In the genomic region with DNA sequence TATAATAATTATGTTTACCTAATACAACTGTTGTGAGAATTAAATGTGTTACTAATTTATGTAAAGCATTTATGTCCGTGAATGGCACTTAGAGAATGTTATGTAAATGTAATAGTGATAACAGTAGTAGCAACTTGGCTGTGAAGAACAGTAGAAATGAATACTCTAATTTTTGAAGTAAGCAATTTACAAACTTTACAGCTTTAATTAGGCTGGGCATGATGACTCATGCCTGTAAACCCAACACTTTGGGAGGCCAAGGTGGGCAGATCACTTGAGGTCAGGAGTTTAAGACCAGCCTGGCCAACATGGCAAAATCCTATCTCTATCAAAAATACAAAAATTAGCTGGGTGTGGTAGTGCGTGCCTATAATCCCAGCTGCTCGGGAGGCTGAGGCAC, we compare ENCODE assay signal across 36 cellular contexts.
"Had no signal": no experiment of that assay in that cellular context is flagged by ENCODE, and none has a peak within 500 bp of the region (broad histone marks: within the 10 kb centered on the region; RNA-seq: fewer than 3 reads in every experiment).

No MANE protein-coding gene starts in this region.

- H3K4me3 ChIP-seq: ascending aorta, cardiac muscle cell had no signal

- ATAC-seq: activated CD8-positive, alpha-beta T cell treated with anti-CD3 and anti-CD28 coated beads for 36 hours; activated naive CD8-positive, alpha-beta T cell treated with anti-CD3 and anti-CD28 coated beads, Interleukin-2, amount 50 U/mL, for 24 hours; activated T-cell treated with anti-CD3 and anti-CD28 coated beads, Interleukin-2, amount 50 U/mL, for 4 hours had no signal

- H3K4me1 ChIP-seq: ascending aorta had no signal

- H3K9me3 Mint-ChIP-seq: activated B cell treated with CpG ODN at 0.5 μM for 24 hours; activated CD4-positive, alpha-beta memory T cell treated with anti-CD3 and anti-CD28 coated beads for 36 hours; activated CD4-positive, alpha-beta T cell treated with anti-CD3 and anti-CD28 coated beads, Interleukin-2, amount 10 ng/mL, durations not matched to agents 24 days and 14 days; activated CD8-positive, alpha-beta T cell treated with anti-CD3 and anti-CD28 coated beads for 36 hours; activated naive CD4-positive, alpha-beta T cell treated with anti-CD3 and anti-CD28 coated beads, Interleukin-2, amount 10 ng/mL, durations not matched to agents 7 days and 5 days; activated naive CD4-positive, alpha-beta T cell treated with anti-CD3 and anti-CD28 coated beads, Interleukin-2, amount 50 U/mL, for 24 hours; activated naive CD8-positive, alpha-beta T cell treated with anti-CD3 and anti-CD28 coated beads, Interleukin-2, amount 10 ng/mL, durations not matched to agents 7 days and 5 days; activated naive CD8-positive, alpha-beta T cell treated with anti-CD3 and anti-CD28 coated beads, Interleukin-2, amount 50 U/mL, for 24 hours; activated T-cell treated with anti-CD3 and anti-CD28 coated beads, Interleukin-2, amount 50 U/mL, for 4 hours; activated T-helper 2 cell treated with anti-CD3 and anti-CD28 coated beads, Interferon-gamma antibody, Interleukin-2, Interleukin-4, amounts not matched to agents 10 μg/mL and 5 μg/mL and 100 μg/mL, durations not matched to agents 14 hours and 24 hours and 36 hours; brain; central memory CD8-positive, alpha-beta T cell; T-helper 1 cell treated with Interleukin-12 subunit alpha and Interleukin-12 subunit beta and Interleukin-4 antibody, amounts not matched to agents 30 μg/mL and 1 μg/mL, for 36 hours; T-helper 2 cell treated with Interferon-gamma antibody and Interleukin-4, amounts not matched to agents 5 μg/mL and 100 μg/mL, for 36 hours had no signal

- H3K27ac ChIP-seq: ascending aorta, cardiac muscle cell, VCaP had no signal

- H3K36me3 Mint-ChIP-seq: activated CD4-positive, alpha-beta memory T cell treated with anti-CD3 and anti-CD28 coated beads for 36 hours; activated naive CD4-positive, alpha-beta T cell treated with anti-CD3 and anti-CD28 coated beads, Interleukin-2, amount 10 ng/mL, durations not matched to agents 7 days and 5 days; activated naive CD4-positive, alpha-beta T cell treated with anti-CD3 and anti-CD28 coated beads, Interleukin-2, amount 50 U/mL, for 24 hours; activated naive CD8-positive, alpha-beta T cell; activated naive CD8-positive, alpha-beta T cell treated with anti-CD3 and anti-CD28 coated beads, Interleukin-2, amount 10 ng/mL, durations not matched to agents 7 days and 5 days; brain had no signal

- H3K27ac Mint-ChIP-seq: activated B cell treated with CpG ODN at 0.5 μM for 24 hours; activated CD4-positive, alpha-beta memory T cell treated with anti-CD3 and anti-CD28 coated beads for 36 hours; activated CD4-positive, alpha-beta T cell treated with anti-CD3 and anti-CD28 coated beads, Interleukin-2, amount 10 ng/mL, durations not matched to agents 24 days and 14 days; activated CD8-positive, alpha-beta T cell treated with anti-CD3 and anti-CD28 coated beads for 36 hours; activated naive CD4-positive, alpha-beta T cell treated with anti-CD3 and anti-CD28 coated beads, Interleukin-2, amount 10 ng/mL, durations not matched to agents 7 days and 5 days; activated naive CD4-positive, alpha-beta T cell treated with anti-CD3 and anti-CD28 coated beads, Interleukin-2, amount 50 U/mL, for 24 hours; activated naive CD8-positive, alpha-beta T cell; activated naive CD8-positive, alpha-beta T cell treated with anti-CD3 and anti-CD28 coated beads, Interleukin-2, amount 10 ng/mL, durations not matched to agents 7 days and 5 days; activated naive CD8-positive, alpha-beta T cell treated with anti-CD3 and anti-CD28 coated beads, Interleukin-2, amount 50 U/mL, for 24 hours; activated T-helper 2 cell treated with anti-CD3 and anti-CD28 coated beads, Interferon-gamma antibody, Interleukin-2, Interleukin-4, amounts not matched to agents 10 μg/mL and 5 μg/mL and 100 μg/mL, durations not matched to agents 14 hours and 24 hours and 36 hours; brain; T-helper 1 cell treated with Interleukin-12 subunit alpha and Interleukin-12 subunit beta and Interleukin-4 antibody, amounts not matched to agents 30 μg/mL and 1 μg/mL, for 36 hours; T-helper 2 cell treated with Interferon-gamma antibody and Interleukin-4, amounts not matched to agents 5 μg/mL and 100 μg/mL, for 36 hours had no signal

- FAIRE-seq: bronchial epithelial cell, TTC549 had no signal

- H3K27me3 Mint-ChIP-seq: activated naive CD4-positive, alpha-beta T cell treated with anti-CD3 and anti-CD28 coated beads, Interleukin-2, amount 50 U/mL, for 24 hours; activated naive CD8-positive, alpha-beta T cell; activated naive CD8-positive, alpha-beta T cell treated with anti-CD3 and anti-CD28 coated beads, Interleukin-2, amount 50 U/mL, for 24 hours had no signal

- DNase-seq: activated B cell treated with CpG ODN at 0.5 μM for 24 hours; activated CD4-positive, alpha-beta memory T cell treated with anti-CD3 and anti-CD28 coated beads for 36 hours; activated CD4-positive, alpha-beta T cell treated with anti-CD3 and anti-CD28 coated beads for 4 hours; activated CD4-positive, alpha-beta T cell treated with anti-CD3 and anti-CD28 coated beads, Interleukin-2, amount 10 ng/mL, durations not matched to agents 24 days and 14 days; activated CD4-positive, alpha-beta T cell treated with anti-CD3 and anti-CD28 coated beads, Interleukin-2, amount 50 U/mL, for 1 hour; activated CD4-positive, alpha-beta T cell treated with anti-CD3 and anti-CD28 coated beads, Interleukin-2, amount 50 U/mL, for 4 hours; activated CD4-positive, CD25-positive, alpha-beta regulatory T cell treated with anti-CD3 and anti-CD28 coated beads, Interleukin-2, amount 50 U/mL, for 72 hours; activated CD8-positive, alpha-beta memory T cell treated with anti-CD3 and anti-CD28 coated beads, Interleukin-2, amount 50 U/mL, for 4 hours; activated CD8-positive, alpha-beta T cell treated with anti-CD3 and anti-CD28 coated beads for 36 hours; activated effector memory CD4-positive, alpha-beta T cell treated with Interleukin-2 at 50 U/mL for 16 hours; activated gamma-delta T cell; activated naive CD4-positive, alpha-beta T cell treated with anti-CD3 and anti-CD28 coated beads, Interleukin-2, amount 10 ng/mL, durations not matched to agents 7 days and 5 days; activated naive CD4-positive, alpha-beta T cell treated with Interleukin-2 at 50 U/mL for 16 hours; activated naive CD8-positive, alpha-beta T cell treated with anti-CD3 and anti-CD28 coated beads, Interleukin-2, amount 10 ng/mL, durations not matched to agents 7 days and 5 days; activated naive CD8-positive, alpha-beta T cell treated with anti-CD3 and anti-CD28 coated beads, Interleukin-2, amount 50 U/mL, for 24 hours; activated T-cell treated with anti-CD3 and anti-CD28 coated beads for 4 hours; activated T-cell treated with anti-CD3 and anti-CD28 coated beads, Interleukin-2, amount 50 U/mL, for 1 hour; activated T-cell treated with anti-CD3 and anti-CD28 coated beads, Interleukin-2, amount 50 U/mL, for 4 hours; amygdala; anterior cingulate cortex; caudate nucleus; cerebellar nuclear complex; T-helper 2 cell; T-helper 9 cell had no signal

- H3K27me3 ChIP-seq: ascending aorta, cardiac muscle cell had no signal

- H3K4me1 Mint-ChIP-seq: activated B cell treated with CpG ODN at 0.5 μM for 24 hours; activated CD4-positive, alpha-beta T cell treated with anti-CD3 and anti-CD28 coated beads, Interleukin-2, amount 10 ng/mL, durations not matched to agents 24 days and 14 days; activated naive CD4-positive, alpha-beta T cell treated with anti-CD3 and anti-CD28 coated beads, Interleukin-2, amount 10 ng/mL, durations not matched to agents 7 days and 5 days; activated naive CD4-positive, alpha-beta T cell treated with anti-CD3 and anti-CD28 coated beads, Interleukin-2, amount 50 U/mL, for 24 hours; activated naive CD8-positive, alpha-beta T cell treated with anti-CD3 and anti-CD28 coated beads, Interleukin-2, amount 10 ng/mL, durations not matched to agents 7 days and 5 days; activated naive CD8-positive, alpha-beta T cell treated with anti-CD3 and anti-CD28 coated beads, Interleukin-2, amount 50 U/mL, for 24 hours; central memory CD8-positive, alpha-beta T cell had no signal

- H3K9me3 ChIP-seq: ascending aorta had no signal

- H3K4me3 Mint-ChIP-seq: activated B cell treated with CpG ODN at 0.5 μM for 24 hours; activated CD4-positive, alpha-beta memory T cell treated with anti-CD3 and anti-CD28 coated beads for 36 hours; activated CD4-positive, alpha-beta T cell treated with anti-CD3 and anti-CD28 coated beads, Interleukin-2, amount 10 ng/mL, durations not matched to agents 24 days and 14 days; activated CD8-positive, alpha-beta T cell treated with anti-CD3 and anti-CD28 coated beads for 36 hours; activated naive CD4-positive, alpha-beta T cell treated with anti-CD3 and anti-CD28 coated beads, Interleukin-2, amount 10 ng/mL, durations not matched to agents 7 days and 5 days; activated naive CD4-positive, alpha-beta T cell treated with anti-CD3 and anti-CD28 coated beads, Interleukin-2, amount 50 U/mL, for 24 hours; activated naive CD8-positive, alpha-beta T cell; activated naive CD8-positive, alpha-beta T cell treated with anti-CD3 and anti-CD28 coated beads, Interleukin-2, amount 10 ng/mL, durations not matched to agents 7 days and 5 days; activated naive CD8-positive, alpha-beta T cell treated with anti-CD3 and anti-CD28 coated beads, Interleukin-2, amount 50 U/mL, for 24 hours; activated T-cell treated with anti-CD3 and anti-CD28 coated beads, Interleukin-2, amount 50 U/mL, for 4 hours; brain; central memory CD8-positive, alpha-beta T cell; T-helper 1 cell treated with Interleukin-12 subunit alpha and Interleukin-12 subunit beta and Interleukin-4 antibody, amounts not matched to agents 30 μg/mL and 1 μg/mL, for 36 hours; T-helper 2 cell treated with Interferon-gamma antibody and Interleukin-4, amounts not matched to agents 5 μg/mL and 100 μg/mL, for 36 hours had no signal

- H3K36me3 ChIP-seq: ascending aorta, cardiac muscle cell had no signal
